18 cellular contexts compared by ENCODE assay signal in genomic region chr10:118735294-118735693, GRCh38.
"Had no signal": no experiment of that assay in that cellular context is flagged by ENCODE, and none has a peak within 500 bp of the region (broad histone marks: within the 10 kb centered on the region; RNA-seq: fewer than 3 reads in every experiment).

No MANE protein-coding gene starts in this region.

- H3K27me3 Mint-ChIP-seq: activated naive CD8-positive, alpha-beta T cell; stimulated activated memory B cell treated with anti-CD40 and anti-IgM and Interleukin-4, amounts not matched to agents 10 μg/mL and 1 μg/mL and 100 μg/mL, for 72 hours had no signal

- H3K36me3 ChIP-seq: cardiac muscle cell, lower lobe of right lung, ovary, right lobe of liver, upper lobe of left lung had no signal

- H3K9me3 ChIP-seq: lower lobe of right lung, ovary, right lobe of liver, testis, upper lobe of left lung had no signal

- H3K27ac Mint-ChIP-seq: activated naive CD8-positive, alpha-beta T cell; stimulated activated memory B cell treated with anti-CD40 and anti-IgM and Interleukin-4, amounts not matched to agents 10 μg/mL and 1 μg/mL and 100 μg/mL, for 72 hours; T-helper 1 cell treated with Interleukin-12 subunit alpha and Interleukin-12 subunit beta and Interleukin-4 antibody, amounts not matched to agents 30 μg/mL and 1 μg/mL, for 36 hours had no signal

- ATAC-seq: left colon; right lobe of liver; stimulated activated memory B cell treated with anti-CD40 and anti-IgM and Interleukin-4, amounts not matched to agents 10 μg/mL and 1 μg/mL and 100 μg/mL, for 72 hours had no signal

- H3K9me3 Mint-ChIP-seq: stimulated activated memory B cell treated with anti-CD40 and anti-IgM and Interleukin-4, amounts not matched to agents 10 μg/mL and 1 μg/mL and 100 μg/mL, for 72 hours; T-helper 1 cell treated with Interleukin-12 subunit alpha and Interleukin-12 subunit beta and Interleukin-4 antibody, amounts not matched to agents 30 μg/mL and 1 μg/mL, for 36 hours had no signal

- H3K27ac ChIP-seq: cardiac muscle cell, lower lobe of right lung, ovary, right lobe of liver, testis, upper lobe of left lung had no signal

- H3K4me3 Mint-ChIP-seq: activated naive CD8-positive, alpha-beta T cell; stimulated activated memory B cell treated with anti-CD40 and anti-IgM and Interleukin-4, amounts not matched to agents 10 μg/mL and 1 μg/mL and 100 μg/mL, for 72 hours; T-helper 1 cell treated with Interleukin-12 subunit alpha and Interleukin-12 subunit beta and Interleukin-4 antibody, amounts not matched to agents 30 μg/mL and 1 μg/mL, for 36 hours had no signal

- DNase-seq: activated CD4-positive, CD25-positive, alpha-beta regulatory T cell treated with anti-CD3 and anti-CD28 coated beads, Interleukin-2, amount 50 U/mL, for 72 hours; activated gamma-delta T cell; dermis blood vessel endothelial cell; effector memory CD4-positive, alpha-beta T cell; foreskin melanocyte; glutamatergic neuron; hippocampal formation; left colon; lower lobe of right lung; ovary; right lobe of liver; testis; upper lobe of left lung had no signal

- H3K36me3 Mint-ChIP-seq: activated naive CD8-positive, alpha-beta T cell had no signal

- H3K27me3 ChIP-seq: cardiac muscle cell, ovary, right lobe of liver, testis, upper lobe of left lung had no signal

- H3K4me3 ChIP-seq: cardiac muscle cell, lower lobe of right lung, ovary, right lobe of liver, smooth muscle cell, testis, upper lobe of left lung had no signal

- H3K4me2 ChIP-seq: smooth muscle cell had no signal
